In the genomic region with DNA sequence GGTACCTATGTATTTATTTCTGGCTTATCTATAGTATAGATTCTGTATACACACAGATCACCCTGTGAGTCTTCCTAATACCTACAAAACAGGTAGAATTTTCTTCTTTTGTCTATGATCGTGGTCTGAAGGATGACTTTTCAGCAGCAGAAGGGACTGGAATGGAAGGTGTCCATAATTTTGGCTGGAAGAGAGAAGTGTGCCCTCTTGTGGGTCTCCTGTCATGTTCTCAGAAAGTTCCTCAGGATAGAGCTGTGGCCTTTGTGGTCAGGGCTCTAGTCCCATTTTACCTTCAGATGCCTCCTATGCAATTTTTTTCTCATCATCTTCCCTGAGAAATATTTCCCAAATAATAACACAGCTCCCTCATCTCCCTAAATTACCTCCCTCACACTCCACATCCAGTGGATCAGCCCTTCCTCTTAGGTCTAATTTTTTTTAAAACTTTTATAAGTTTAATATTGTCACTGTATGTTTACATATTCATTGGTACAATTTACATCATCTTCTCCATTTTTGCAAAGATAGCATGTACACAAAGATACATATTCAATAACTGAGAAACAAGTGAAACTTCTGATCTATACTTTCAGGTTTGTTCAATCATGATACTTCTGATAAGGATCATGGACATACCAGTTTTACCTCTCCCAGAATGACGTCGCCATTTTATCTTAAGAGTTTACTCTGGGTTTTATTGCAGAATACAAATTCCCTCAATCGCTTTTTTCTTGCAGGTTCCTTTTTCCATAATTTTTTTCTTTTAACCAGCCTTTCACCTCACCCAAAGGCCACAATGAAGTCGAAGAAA, we compare ENCODE assay signal across 8 cellular contexts.
DNase-seq lines count a peak whose midpoint lies in the region; ATAC-seq, FAIRE-seq and TF ChIP-seq lines count a peak whose summit lies in the region.

No MANE protein-coding gene starts in this region.

- no peak for FAIRE-seq in GM12878 (lab: Jason Lieb, UNC)

- TF ChIP-seq EP300 in GM12878 (IDR thresholded peaks at IDR 0.05; ENCODE audit: borderline replicate concordance in 1 of 2, control insufficient read depth in 1 of 2, low read depth in 2 of 2, low read length in 2 of 2), result no peak

- H3K9ac ChIP-seq in Loucy (ENCODE audit: low read depth, low read length, poor library complexity, severe bottlenecking) (no peak overlapping the region), GM12878 (ENCODE audit: control insufficient read depth, insufficient read depth, low read length) (no peak overlapping the region), mesendoderm (ENCODE audit: low read length) (no peak overlapping the region)

- whole genome bisulfite sequencing in GM12878 (ENCODE audit: insufficient coverage, insufficient replicate concordance, low lambda C conversion rate, missing lambda C conversion rate), result 53% methylated on average over 5 of the region's 5 CpGs
- WGBS in mesendoderm (ENCODE audit: extremely low coverage, insufficient coverage, low lambda C conversion rate), result no CpG with 5 or more reads among the region's 5 CpGs

- no peak overlapping the region for H3K56ac ChIP-seq in mesendoderm (ENCODE audit: low read length)

- H2AK5ac ChIP-seq in mesendoderm (ENCODE audit: low read length), result no peak overlapping the region

- POLR2A ChIA-PET in GM12878 (lab: Charles Lee), result no interaction called here

- TF ChIP-seq RAD21 in GM12878 (IDR thresholded peaks at IDR 0.05; ENCODE audit: insufficient read depth, low read depth, low read length), result no peak

- H3K18ac ChIP-seq in mesendoderm (ENCODE audit: low read length), result no peak overlapping the region

- TF ChIP-seq CTCF in Loucy (conservative IDR thresholded peaks at IDR 0.05; ENCODE audit: low read length) (peak; percentile 57), GM12878 (IDR thresholded peaks at IDR 0.05 in 2 of 3, conservative IDR thresholded peaks at IDR 0.05 in 1 of 3; ENCODE audit: control insufficient read depth in 2 of 3, extremely low read depth in 1 of 3, insufficient read depth in 1 of 3, low read depth in 3 of 3, low read length in 3 of 3) (peak in 1 of 3 experiments; percentile 21; a peak in 1 of 6 replicates)

- CTCF ChIA-PET in GM12878 (lab: Yijun Ruan, JAX), result interaction anchor here (0.6 to 9.3 kb wide), 6 partner anchors 17 to 476 kb away, joined by 3 to 188 read pairs (median 5); no protein-coding TSS in a partner anchor

- intact Hi-C loops in GM12878 (cut with micrococcal nuclease; ENCODE audit: unreplicated experiment), result no loop called here

- peak; percentile 53 for DNase-seq in EL
- no peak for DNase-seq in GM12878 (ENCODE audit: low read depth, low spot score)
- peak; percentile 74 for DNase-seq in mesendoderm
- DNase-seq in activated T-cell treated with anti-CD3 and anti-CD28 coated beads for 4 hours, result no peak
- DNase-seq in effector memory CD4-positive, alpha-beta T cell, result no peak

- no peak overlapping the region for H2BK5ac ChIP-seq in mesendoderm (ENCODE audit: low read length)

- no peaks in the 10 kb centered on the region for H3K9me2 ChIP-seq in Loucy (replicated peaks; ENCODE audit: low read depth, low read length)

- H4K20me1 ChIP-seq in Loucy (ENCODE audit: insufficient read depth, low read length, poor library complexity, severe bottlenecking) (no peaks in the 10 kb centered on the region), GM12878 (ENCODE audit: control insufficient read depth, insufficient read depth) (no peaks in the 10 kb centered on the region)

- H3K23ac ChIP-seq in mesendoderm (ENCODE audit: low read length), result no peak overlapping the region

- H3K4me2 ChIP-seq in Loucy (ENCODE audit: low read depth, low read length, poor library complexity, severe bottlenecking), result no peak overlapping the region
- no peak overlapping the region for H3K4me2 ChIP-seq in GM12878 (ENCODE audit: control insufficient read depth, insufficient read depth)
- no peak overlapping the region for H3K4me2 ChIP-seq in mesendoderm (ENCODE audit: low read length)

- TF ChIP-seq POLR2A in GM12878 (IDR thresholded peaks at IDR 0.05; ENCODE audit: low read depth, low read length), result no peak

- SMC1A ChIA-PET in GM12878 (lab: Charles Lee; ENCODE audit: uncharacterized antibody, unreplicated experiment), result interaction anchor here (0.9 to 6.4 kb wide), 6 partner anchors 17 to 467 kb away, joined by 3 to 63 read pairs (median 4); no protein-coding TSS in a partner anchor

- H3K4me3 ChIP-seq in Loucy (ENCODE audit: low read length, poor library complexity, severe bottlenecking) (no peak overlapping the region), GM12878 (no peak overlapping the region), mesendoderm (ENCODE audit: low read length) (no peak overlapping the region)
- no peak overlapping the region for H3K4me3 ChIP-seq in effector memory CD4-positive, alpha-beta T cell (ENCODE audit: insufficient read depth, low read depth, low read length, poor library complexity, severe bottlenecking)

- no peak overlapping the region for H2BK15ac ChIP-seq in mesendoderm (replicated peaks; ENCODE audit: low read depth)

- in situ Hi-C loops in GM12878 (cut with MboI), result loop anchor here (5.0 kb wide), 1 partner anchor 427 kb away; no protein-coding TSS in a partner anchor

- H2BK120ac ChIP-seq in mesendoderm (ENCODE audit: low read depth, low read length), result no peak overlapping the region

- H3K27ac ChIP-seq in GM12878 (ENCODE audit: control insufficient read depth, insufficient read depth) (no peak overlapping the region), mesendoderm (ENCODE audit: low read depth, low read length) (no peak overlapping the region)
- no peak overlapping the region for H3K27ac ChIP-seq in effector memory CD4-positive, alpha-beta T cell (ENCODE audit: insufficient read depth, low read length, poor library complexity, severe bottlenecking)

- peaks cover 5% of the 10 kb centered on the region for H3F3A ChIP-seq in Loucy (ENCODE audit: low read depth)

- H3K4me1 ChIP-seq in Loucy (ENCODE audit: insufficient read depth, low read length, poor library complexity, severe bottlenecking), result peaks cover 16% of the 10 kb centered on the region
- H3K4me1 ChIP-seq in GM12878 (ENCODE audit: control insufficient read depth, insufficient read depth, low read length), result no peaks in the 10 kb centered on the region; the same call in 1 of the 2 replicates
- peaks cover 6% of the 10 kb centered on the region for H3K4me1 ChIP-seq in mesendoderm (ENCODE audit: control insufficient read depth, low read depth, low read length)
- peaks cover 8% of the 10 kb centered on the region for H3K4me1 ChIP-seq in effector memory CD4-positive, alpha-beta T cell (ENCODE audit: control insufficient read depth, insufficient read depth, low read length, poor library complexity, severe bottlenecking)

- H3K9me3 ChIP-seq in Loucy (ENCODE audit: insufficient read depth, low read depth, low read length) (no peaks in the 10 kb centered on the region), GM12878 (replicated peaks; ENCODE audit: control insufficient read depth, insufficient read depth, low read length) (no peaks in the 10 kb centered on the region)
- H3K9me3 ChIP-seq in effector memory CD4-positive, alpha-beta T cell (ENCODE audit: control insufficient read depth, low read length), result no peaks in the 10 kb centered on the region

- H3K36me3 ChIP-seq in Loucy (ENCODE audit: insufficient read depth, low read length), result no peaks in the 10 kb centered on the region
- H3K36me3 ChIP-seq in GM12878 (ENCODE audit: control insufficient read depth in 2 of 2, insufficient read depth in 2 of 2, low read length in 1 of 2), result no peaks in the 10 kb centered on the region
- no peaks in the 10 kb centered on the region for H3K36me3 ChIP-seq in mesendoderm (ENCODE audit: control insufficient read depth, insufficient read depth, low read length)
- no peaks in the 10 kb centered on the region for H3K36me3 ChIP-seq in effector memory CD4-positive, alpha-beta T cell (ENCODE audit: control insufficient read depth, insufficient read depth, low read length)

- no TSS peak for BruUV-seq in GM12878 (replicated peaks; lab: Mats Ljungman, UMichigan)

- no peak overlapping the region for H3K4ac ChIP-seq in mesendoderm (ENCODE audit: low read depth, low read length)

- H3K79me2 ChIP-seq in Loucy (ENCODE audit: insufficient read depth, low read length) (no peaks in the 10 kb centered on the region), GM12878 (ENCODE audit: control insufficient read depth, insufficient read depth, low read length) (no peaks in the 10 kb centered on the region), mesendoderm (ENCODE audit: control insufficient read depth, insufficient read depth, low read length) (no peaks in the 10 kb centered on the region)

- no peak for ATAC-seq in GM12878
- ATAC-seq in HG02759 (IDR thresholded peaks at IDR 0.05; ENCODE audit: unreplicated experiment), result no peak
- no peak for ATAC-seq in GM19395 (IDR thresholded peaks at IDR 0.05; ENCODE audit: unreplicated experiment)

- H2AFZ ChIP-seq in Loucy (ENCODE audit: low read length), result no peak overlapping the region
- no peak overlapping the region for H2AFZ ChIP-seq in GM12878 (ENCODE audit: control insufficient read depth, low read depth, low read length)

- H4K5ac ChIP-seq in mesendoderm (ENCODE audit: low read length), result no peak overlapping the region

- H4K8ac ChIP-seq in mesendoderm (ENCODE audit: low read depth, low read length), result no peak overlapping the region

- H3K27me3 ChIP-seq in Loucy (ENCODE audit: insufficient read depth, low read length, poor library complexity, severe bottlenecking), result no peaks in the 10 kb centered on the region
- no peaks in the 10 kb centered on the region for H3K27me3 ChIP-seq in GM12878 (replicated peaks in 1 of 2; ENCODE audit: control insufficient read depth in 2 of 2, insufficient read depth in 2 of 2, low read length in 1 of 2)
- H3K27me3 ChIP-seq in mesendoderm (ENCODE audit: insufficient read depth, low read length, poor library complexity), result no peaks in the 10 kb centered on the region
- H3K27me3 ChIP-seq in effector memory CD4-positive, alpha-beta T cell (replicated peaks; ENCODE audit: control insufficient read depth, insufficient read depth, low read length, poor library complexity, severe bottlenecking), result no peaks in the 10 kb centered on the region

- no peaks in the 10 kb centered on the region for H3K79me1 ChIP-seq in mesendoderm (ENCODE audit: low read length)

- RAD21 ChIA-PET in GM12878 (lab: Charles Lee; ENCODE audit: unreplicated experiment), result interaction anchor here (1.2 to 1.9 kb wide), 4 partner anchors 37 to 473 kb away, joined by 3 to 7 read pairs (median 5); no protein-coding TSS in a partner anchor

TF ChIP-seq in GM12878, 131 proteins besides CTCF, POLR2A, EP300 and RAD21 (continues in another document):
- TF ChIP-seq, protein P1, sequence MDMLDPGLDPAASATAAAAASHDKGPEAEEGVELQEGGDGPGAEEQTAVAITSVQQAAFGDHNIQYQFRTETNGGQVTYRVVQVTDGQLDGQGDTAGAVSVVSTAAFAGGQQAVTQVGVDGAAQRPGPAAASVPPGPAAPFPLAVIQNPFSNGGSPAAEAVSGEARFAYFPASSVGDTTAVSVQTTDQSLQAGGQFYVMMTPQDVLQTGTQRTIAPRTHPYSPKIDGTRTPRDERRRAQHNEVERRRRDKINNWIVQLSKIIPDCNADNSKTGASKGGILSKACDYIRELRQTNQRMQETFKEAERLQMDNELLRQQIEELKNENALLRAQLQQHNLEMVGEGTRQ (IDR thresholded peaks at IDR 0.05; ENCODE audit: borderline replicate concordance, low read depth, low read length), result no peak
- TF ChIP-seq ZZZ3 (IDR thresholded peaks at IDR 0.05; ENCODE audit: control insufficient read depth, insufficient read length, low read depth) (no peak), RUNX3 (IDR thresholded peaks at IDR 0.05; ENCODE audit: low read length) (peak; percentile 33; the same call in 1 of the 2 replicates)

Comparison
In these comparisons a context has a peak if more than half of its experiments do, and no peak if none do; other contexts are left out.
1. DNase-seq: peak in EL (single experiment) and mesendoderm (single experiment); none in GM12878 (single experiment), activated T-cell treated with anti-CD3 and anti-CD28 coated beads for 4 hours (single experiment) and effector memory CD4-positive, alpha-beta T cell (0 of 3).